Comparison of ENCODE assay signal across 8 cellular contexts in genomic region chrX:63128509-63128908, GRCh38.
DNase-seq lines count a peak whose midpoint lies in the region; ATAC-seq and TF ChIP-seq lines count a peak whose summit lies in the region.

No MANE protein-coding gene starts in this region.

- H3K4me1 ChIP-seq in right atrium auricular region = no peaks in the 10 kb centered on the region

- no peak overlapping the region for H3K27ac ChIP-seq in right atrium auricular region

- no peaks in the 10 kb centered on the region for H3K9me3 ChIP-seq in right atrium auricular region

- DNase-seq in Ammon's horn (ENCODE audit: low spot score) = peak; percentile 2
- DNase-seq in GM12864 (ENCODE audit: low read depth) = no peak
- peak; percentile 56 for DNase-seq in SK-MEL-5 (ENCODE audit: low read depth, low spot score)
- DNase-seq in right atrium auricular region (ENCODE audit: low spot score) = no peak
- no peak for DNase-seq in cerebellum (ENCODE audit: low spot score)
- DNase-seq in NCI-H187 (lab: John Stamatoyannopoulos, UW) = no peak

- in situ Hi-C loops in SK-MEL-5 (cut with HindIII; ENCODE audit: low pct_unique_long_range_greater_than_20kb, low sequenced_read_pairs) = no loop called here

- peak; percentile 41 for TF ChIP-seq CTCF in GM12864 (IDR thresholded peaks at IDR 0.05; ENCODE audit: low read depth, low read length, missing control alignments)
- peak; percentile 57 to 62 for TF ChIP-seq CTCF in right atrium auricular region (IDR thresholded peaks at IDR 0.05)

- no peaks in the 10 kb centered on the region for H3K36me3 ChIP-seq in right atrium auricular region

- H3K4me3 ChIP-seq in GM12864 (ENCODE audit: low read depth, low read length) = no peak overlapping the region
- no peak overlapping the region for H3K4me3 ChIP-seq in right atrium auricular region

- ATAC-seq in HG03039 (IDR thresholded peaks at IDR 0.05; ENCODE audit: unreplicated experiment) (peak; percentile 67), HG03108 (IDR thresholded peaks at IDR 0.05; ENCODE audit: unreplicated experiment) (no peak)

- H3K27me3 ChIP-seq in right atrium auricular region = no peaks in the 10 kb centered on the region

Comparison
In these comparisons a context has a peak if more than half of its experiments do, and no peak if none do; other contexts are left out.
1. DNase-seq: peak in Ammon's horn (single experiment) and SK-MEL-5 (single experiment); none in GM12864 (single experiment), right atrium auricular region (single experiment), cerebellum (single experiment) and NCI-H187 (0 of 2).